Comparison of ENCODE assay signal across 2 cellular contexts in the genomic region with DNA sequence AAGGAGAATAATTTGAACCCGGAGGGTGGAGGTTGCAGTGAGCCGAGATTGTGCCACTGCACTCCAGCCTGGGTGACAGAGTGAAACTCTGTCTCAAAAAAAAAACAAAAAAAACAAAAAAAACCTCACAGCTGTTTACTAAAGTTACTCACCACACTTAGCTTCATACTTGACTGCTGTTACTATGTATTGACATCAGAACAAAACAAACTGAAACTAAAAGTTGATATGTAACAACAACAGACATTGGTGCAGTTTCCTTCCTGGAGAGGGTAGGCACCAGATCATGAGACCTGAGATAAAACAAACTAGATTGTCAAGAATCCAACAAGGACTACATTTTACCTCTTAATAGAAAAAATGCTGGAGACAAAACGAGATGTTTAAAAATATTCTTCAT.
A peak's percentile ranks its signal among the peaks of the same experiment; 100 is the strongest.
TF ChIP-seq lines count a peak whose summit lies in the region.

No MANE protein-coding gene starts in this region.

TF ChIP-seq in K562, 482 proteins besides CTCF, POLR2A, EP300 and RAD21:
- TF ChIP-seq FOXJ2 (tag; IDR thresholded peaks at IDR 0.05): peak; percentile 79; the same call in 1 of the 2 replicates

TF ChIP-seq in liver, 16 proteins besides CTCF, POLR2A, EP300 and RAD21:
- TF ChIP-seq YY1 (IDR thresholded peaks at IDR 0.05): peak; percentile 21
- peak in 1 of 2 donors; percentile 22 for TF ChIP-seq HNF4A (conservative IDR thresholded peaks at IDR 0.05)
- peak; percentile 12 for TF ChIP-seq SP1 (IDR thresholded peaks at IDR 0.05)
- TF ChIP-seq FOXA2 (IDR thresholded peaks at IDR 0.05): peak; percentile 10
